In genomic region chr17:35432176-35433074, GRCh38 we compare ENCODE assay signal across 9 cellular contexts. TPM values are rescaled to one million over a fixed set of nuclear protein-coding genes. Genes with fewer than 3 reads are reported as not detected.
A peak's percentile ranks its signal among the peaks of the same experiment; 100 is the strongest.
DNase-seq lines count a peak whose midpoint lies in the region; ATAC-seq and TF ChIP-seq lines count a peak whose summit lies in the region.
"Had no signal": no experiment of that assay in that cellular context is flagged by ENCODE, and none has a peak within 500 bp of the region (broad histone marks: within the 10 kb centered on the region; RNA-seq: fewer than 3 reads in every experiment).

Gene SLFN12, minus strand, starts transcription at chr17:35432500. Its CDS starts 9,472 bp downstream, at chr17:35423028.

- peak within 1 kb of the TSS; percentile 94 to 99 (median 96) for H3K27ac Mint-ChIP-seq in immature natural killer cell
- no peak within 1 kb of the TSS for H3K27ac Mint-ChIP-seq in Calu3 (ENCODE audit: unreplicated experiment)

- intact Hi-C loops in breast epithelium (cut with DNase I; ENCODE audit: low total_unique reads), result no loop called here
- intact Hi-C loops in spleen (cut with DNase I; ENCODE audit: low total_unique reads), result no loop called here
- intact Hi-C loops in Calu3 (cut with micrococcal nuclease; ENCODE audit: unreplicated experiment), result loop anchor here (10.0 kb wide), 1 partner anchor 118 kb away; no protein-coding TSS in a partner anchor

- WGBS in spleen, 5 donors, result 2 to 25% (median 13%) methylated on average over 22 of the region's 22 CpGs

- TF ChIP-seq POLR2A in breast epithelium (IDR thresholded peaks at IDR 0.05), result no peak
- no peak for TF ChIP-seq POLR2A in spleen (IDR thresholded peaks at IDR 0.05)

- peak; percentile 34 for DNase-seq in NK-92 treated with Interleukin-12 subunit alpha and Interleukin-12 subunit beta, amount 100 ng/mL, for 24 hours (lab: John Stamatoyannopoulos, UW)
- DNase-seq in NK-92 (lab: John Stamatoyannopoulos, UW; ENCODE audit: unreplicated experiment) (no peak), T-helper 22 cell (ENCODE audit: low read depth) (peak; percentile 45), breast epithelium (ENCODE audit: low spot score in 2 of 2) (peak in 1 of 2 donors; percentile 67), immature natural killer cell (peak; percentile 71 to 73 (median 73)), spleen (peak; percentile 76), Calu3 (no peak)

- H3K9me3 ChIP-seq in breast epithelium (no peaks in the 10 kb centered on the region), spleen (no peaks in the 10 kb centered on the region)

- peak within 1 kb of the TSS; percentile 47 to 68 (median 61) for H3K4me3 ChIP-seq in breast epithelium
- peak within 1 kb of the TSS; percentile 37 to 74 (median 63) for H3K4me3 ChIP-seq in spleen

- CTCF ChIA-PET in Calu3 (lab: Charles Lee), result no interaction called here

- no TSS peak for BruUV-seq in Calu3 (replicated peaks; lab: Mats Ljungman, UMichigan)

- H3K4me3 Mint-ChIP-seq in immature natural killer cell (peak within 1 kb of the TSS; percentile 96 to 100 (median 98)), Calu3 (ENCODE audit: low read depth, unreplicated experiment) (no peak within 1 kb of the TSS)

- H3K27me3 ChIP-seq in breast epithelium (no peaks in the 10 kb centered on the region), spleen (replicated peaks in 1 of 7) (no peaks in the 10 kb centered on the region)

- peaks cover 65 to 73% of the 10 kb centered on the region in 2 donors for H3K4me1 Mint-ChIP-seq in immature natural killer cell
- peaks cover 25% of the 10 kb centered on the region for H3K4me1 Mint-ChIP-seq in Calu3 (ENCODE audit: low read depth, unreplicated experiment)

- TF ChIP-seq CTCF in breast epithelium (IDR thresholded peaks at IDR 0.05) (no peak), spleen (IDR thresholded peaks at IDR 0.05 in 8 of 11, conservative IDR thresholded peaks at IDR 0.05 in 3 of 11) (no peak), Calu3 (IDR thresholded peaks at IDR 0.05; ENCODE audit: unreplicated experiment) (no peak)

- H3K36me3 Mint-ChIP-seq in immature natural killer cell, result peaks cover 0 to 4% (median 0%) of the 10 kb centered on the region in 3 donors
- H3K36me3 Mint-ChIP-seq in Calu3 (ENCODE audit: insufficient read depth, unreplicated experiment), result peaks cover 3% of the 10 kb centered on the region

- ATAC-seq in HG03103 (IDR thresholded peaks at IDR 0.05; ENCODE audit: low read depth, unreplicated experiment), result peak; percentile 69

- no peaks in the 10 kb centered on the region for H3K9me3 Mint-ChIP-seq in immature natural killer cell
- H3K9me3 Mint-ChIP-seq in Calu3 (ENCODE audit: low read depth, unreplicated experiment), result peaks cover 2% of the 10 kb centered on the region

- H3K27me3 Mint-ChIP-seq in immature natural killer cell (ENCODE audit: low read depth in 3 of 3), result peaks cover 3 to 8% (median 7%) of the 10 kb centered on the region in 3 donors
- H3K27me3 Mint-ChIP-seq in Calu3 (ENCODE audit: unreplicated experiment), result no peaks in the 10 kb centered on the region

- H3K4me1 ChIP-seq in breast epithelium (peaks cover 0 to 12% of the 10 kb centered on the region in 2 donors), spleen (peaks cover 14 to 68% (median 37%) of the 10 kb centered on the region in 6 donors)

- H3K27ac ChIP-seq in breast epithelium, result peak within 1 kb of the TSS; percentile 82 to 90
- peak within 1 kb of the TSS; percentile 74 to 95 (median 88) for H3K27ac ChIP-seq in spleen
- H3K27ac ChIP-seq: 22Rv1 had no signal

- H3K36me3 ChIP-seq in breast epithelium (no peaks in the 10 kb centered on the region), spleen (peaks cover 0 to 12% (median 0%) of the 10 kb centered on the region in 6 donors)

RNA-seq across cellular contexts. Expression of gene SLFN12, which starts in this region (rescaled TPM):
- total RNA-seq in breast epithelium (10 to 100 TPM in 2 of 3 donors, 1 to 10 TPM in 1; 6.4 to 12.4 (median 11.5) TPM), spleen (10 to 100 TPM; 15.7 to 26.8 (median 23.5) TPM), Calu3 (2022) (0.44 and 0.54 TPM in 2 replicates)
- polyA plus RNA-seq in immature natural killer cell (10 to 100 TPM in 1 of 3 donors, 1 to 10 TPM in 1, under 1 TPM in 1; 0.44 to 10.5 (median 6.3) TPM), spleen (1 to 10 TPM; 1.6 to 8.0 (median 6.2) TPM)

Comparison
In these comparisons a context has a peak if more than half of its experiments do, and no peak if none do; other contexts are left out.
1. DNase-seq: peak in NK-92 treated with Interleukin-12 subunit alpha and Interleukin-12 subunit beta, amount 100 ng/mL, for 24 hours (single experiment), T-helper 22 cell (single experiment), immature natural killer cell (3 of 3) and spleen (single experiment); none in NK-92 (single experiment) and Calu3 (single experiment).